In genomic region chr12:66692170-66692569, GRCh38 we compare ENCODE assay signal across 1 cellular context.
TF ChIP-seq lines count a peak whose summit lies in the region.

No MANE protein-coding gene starts in this region.

TF ChIP-seq in HepG2, 621 proteins besides CTCF, POLR2A, EP300 and RAD21 (continued from another document):
- no peak for TF ChIP-seq NFE2 (CRISPR knock-in tag; IDR thresholded peaks at IDR 0.05)
- TF ChIP-seq CREM (IDR thresholded peaks at IDR 0.05): no peak
- TF ChIP-seq CREM (CRISPR knock-in tag; IDR thresholded peaks at IDR 0.05): no peak
- no peak for TF ChIP-seq ZNF777 (CRISPR knock-in tag; IDR thresholded peaks at IDR 0.05)
- no peak for TF ChIP-seq FOXC1 (CRISPR knock-in tag; IDR thresholded peaks at IDR 0.05; ENCODE audit: borderline replicate concordance)
- no peak for TF ChIP-seq ZFP82 (CRISPR knock-in tag; IDR thresholded peaks at IDR 0.05; ENCODE audit: borderline replicate concordance)
- no peak for TF ChIP-seq SIN3A (IDR thresholded peaks at IDR 0.05; ENCODE audit: borderline replicate concordance, low read depth, low read length)
- TF ChIP-seq PAWR (CRISPR knock-in tag; IDR thresholded peaks at IDR 0.05; ENCODE audit: borderline replicate concordance): no peak
- no peak for TF ChIP-seq ZNF609 (CRISPR knock-in tag; IDR thresholded peaks at IDR 0.05; ENCODE audit: borderline replicate concordance)
- no peak for TF ChIP-seq ZSCAN20 (CRISPR knock-in tag; IDR thresholded peaks at IDR 0.05; ENCODE audit: borderline replicate concordance)
- TF ChIP-seq HNF1B (CRISPR knock-in tag; IDR thresholded peaks at IDR 0.05): no peak
- no peak for TF ChIP-seq ZMYM3 (CRISPR knock-in tag; IDR thresholded peaks at IDR 0.05)
TF ChIP-seq in HepG2: peak in this region for 0.
